In genomic region chr2:150586858-150587257, GRCh38 we compare ENCODE assay signal across 14 cellular contexts.
DNase-seq lines count a peak whose midpoint lies in the region; ATAC-seq, FAIRE-seq and TF ChIP-seq lines count a peak whose summit lies in the region.
"Had no signal": no experiment of that assay in that cellular context is flagged by ENCODE, and none has a peak within 500 bp of the region (broad histone marks: within the 10 kb centered on the region; RNA-seq: fewer than 3 reads in every experiment).

No MANE protein-coding gene starts in this region.

- TF ChIP-seq EP300 in sigmoid colon (IDR thresholded peaks at IDR 0.05), result no peak

- FAIRE-seq in HTR-8/SVneo (lab: Jason Lieb, UNC), result no peak

- intact Hi-C loops in lower lobe of right lung (cut with DNase I), result no loop called here
- intact Hi-C loops in sigmoid colon (cut with DNase I), result no loop called here

- H3K27me3 ChIP-seq in lower lobe of right lung (ENCODE audit: low read depth) (no peaks in the 10 kb centered on the region), sigmoid colon (no peaks in the 10 kb centered on the region)
- H3K27me3 ChIP-seq: heart left ventricle, transverse colon had no signal

- peak; percentile 92 for DNase-seq in ELR (ENCODE audit: low read depth)
- peak; percentile 23 for DNase-seq in RKO (ENCODE audit: low spot score)
- DNase-seq in epithelial cell of esophagus (ENCODE audit: low read depth), result peak; percentile 74
- DNase-seq in lower lobe of right lung, result no peak
- DNase-seq in sigmoid colon, result no peak
- DNase-seq in HTR-8/SVneo (ENCODE audit: insufficient read length, low spot score), result no peak
- DNase-seq in NCI-H2081 (lab: John Stamatoyannopoulos, UW), result no peak
- DNase-seq: activated T-cell treated with anti-CD3 and anti-CD28 coated beads, Interleukin-2, amount 50 U/mL, for 48 hours; central memory CD4-positive, alpha-beta T cell; heart left ventricle; NCI-H1417; transverse colon; WERI-Rb-1 had no signal

- H3K27ac ChIP-seq in lower lobe of right lung, result no peak overlapping the region
- peak overlapping the region in 1 of 4 donors; percentile 30 for H3K27ac ChIP-seq in sigmoid colon
- H3K27ac ChIP-seq: transverse colon, WERI-Rb-1 had no signal

- 67 to 69% methylated on average over 3 of the region's 3 CpGs for WGBS in sigmoid colon, 2 donors

- H3K36me3 ChIP-seq in lower lobe of right lung (no peaks in the 10 kb centered on the region), sigmoid colon (no peaks in the 10 kb centered on the region)
- H3K36me3 ChIP-seq: heart left ventricle, transverse colon, WERI-Rb-1 had no signal

- H3K9me3 ChIP-seq in lower lobe of right lung (no peaks in the 10 kb centered on the region), sigmoid colon (no peaks in the 10 kb centered on the region)
- H3K9me3 ChIP-seq: heart left ventricle, transverse colon had no signal

- no peak overlapping the region for H3K4me3 ChIP-seq in epithelial cell of esophagus (ENCODE audit: low read length)
- H3K4me3 ChIP-seq in lower lobe of right lung, result no peak overlapping the region
- no peak overlapping the region for H3K4me3 ChIP-seq in sigmoid colon
- H3K4me3 ChIP-seq: heart left ventricle, transverse colon had no signal

- H3K4me1 ChIP-seq in lower lobe of right lung, result peaks cover 21% of the 10 kb centered on the region
- peaks cover 0 to 18% (median 5%) of the 10 kb centered on the region in 4 donors for H3K4me1 ChIP-seq in sigmoid colon

- no peak for TF ChIP-seq CTCF in epithelial cell of esophagus (IDR thresholded peaks at IDR 0.05; ENCODE audit: insufficient read depth, low read depth, low read length, missing control alignments)
- no peak for TF ChIP-seq CTCF in lower lobe of right lung (IDR thresholded peaks at IDR 0.05)
- TF ChIP-seq CTCF in sigmoid colon (IDR thresholded peaks at IDR 0.05), result no peak

- TF ChIP-seq POLR2A in sigmoid colon (IDR thresholded peaks at IDR 0.05), result no peak

- ATAC-seq in lower lobe of right lung, result peak; percentile 71 to 77
- no peak for ATAC-seq in HG02623 (IDR thresholded peaks at IDR 0.05; ENCODE audit: unreplicated experiment)

Comparison
In these comparisons a context has a peak if more than half of its experiments do, and no peak if none do; other contexts are left out.
1. DNase-seq: peak in ELR (single experiment), RKO (single experiment) and epithelial cell of esophagus (single experiment); none in lower lobe of right lung (single experiment), sigmoid colon (single experiment), HTR-8/SVneo (single experiment) and NCI-H2081 (0 of 2).